Comparison of ENCODE assay signal across 8 cellular contexts in the genomic region with DNA sequence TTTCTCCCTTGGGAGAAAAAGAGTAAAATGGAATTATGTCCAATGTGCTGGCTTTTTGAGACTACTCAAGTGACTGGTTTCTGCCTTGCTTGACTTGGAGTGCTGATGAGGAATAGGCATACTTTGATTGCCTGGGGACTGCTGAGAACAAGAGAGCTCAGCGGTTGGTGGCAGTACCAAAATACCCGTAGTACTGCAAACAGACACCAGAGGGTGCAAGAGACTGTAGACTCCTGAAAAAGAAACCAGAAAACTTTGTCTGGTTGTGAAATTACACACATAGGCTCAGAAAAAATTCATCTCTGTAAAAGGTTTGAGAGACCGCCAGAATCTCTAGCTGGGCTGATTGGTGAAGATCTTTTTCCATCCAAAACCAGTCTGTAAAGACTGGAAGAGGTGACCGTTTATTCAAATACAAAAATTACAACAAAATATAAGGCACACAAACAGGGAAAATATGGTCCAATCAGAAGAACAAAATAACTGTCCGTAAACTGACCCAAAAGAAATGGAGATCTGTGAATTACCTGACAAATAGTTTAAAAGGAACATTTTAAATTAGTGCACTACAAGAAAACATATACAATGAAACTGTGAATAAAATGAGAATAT. TPM values are rescaled to one million over a fixed set of nuclear protein-coding genes. Genes with fewer than 3 reads are reported as not detected.
DNase-seq lines count a peak whose midpoint lies in the region; ATAC-seq and TF ChIP-seq lines count a peak whose summit lies in the region.

No MANE protein-coding gene starts in this region.

- H3K4me3 Mint-ChIP-seq in CD4-positive, alpha-beta memory T cell = no peak overlapping the region

- intact Hi-C loops in CD4-positive, alpha-beta memory T cell (cut with micrococcal nuclease) = loop anchor here (5.0 kb wide), 1 partner anchor 234 kb away; no protein-coding TSS in a partner anchor
- intact Hi-C loops in esophagus muscularis mucosa (cut with DNase I) = no loop called here

- no peak for TF ChIP-seq POLR2A in esophagus muscularis mucosa (IDR thresholded peaks at IDR 0.05; ENCODE audit: low read depth)

- H3K27me3 Mint-ChIP-seq in CD4-positive, alpha-beta memory T cell = peaks cover 0 to 18% of the 10 kb centered on the region in 2 donors

- no peaks in the 10 kb centered on the region for H3K36me3 ChIP-seq in CD4-positive, alpha-beta memory T cell (ENCODE audit: insufficient read depth, low read length)
- H3K36me3 ChIP-seq in esophagus muscularis mucosa = no peaks in the 10 kb centered on the region

- no peaks in the 10 kb centered on the region for H3K4me1 Mint-ChIP-seq in CD4-positive, alpha-beta memory T cell

- no peak overlapping the region for H3K27ac ChIP-seq in CD4-positive, alpha-beta memory T cell (ENCODE audit: low read depth, low read length)
- H3K27ac ChIP-seq in esophagus muscularis mucosa (replicated peaks in 1 of 4) = no peak overlapping the region

- H3K27ac Mint-ChIP-seq in CD4-positive, alpha-beta memory T cell = no peak overlapping the region

- CTCF ChIA-PET in CD4-positive, alpha-beta memory T cell (lab: Charles Lee; ENCODE audit: partially characterized antibody) = no interaction called here

- peaks cover 0 to 27% (median 15%) of the 10 kb centered on the region in 8 donors for H3K9me3 Mint-ChIP-seq in CD4-positive, alpha-beta memory T cell

- H3K9me3 ChIP-seq in CD4-positive, alpha-beta memory T cell (ENCODE audit: control insufficient read depth in 1 of 2, low read length in 2 of 2) = no peaks in the 10 kb centered on the region
- peaks cover 0 to 11% (median 0%) of the 10 kb centered on the region in 4 donors for H3K9me3 ChIP-seq in esophagus muscularis mucosa

- no peak overlapping the region for H3K4me3 ChIP-seq in CD4-positive, alpha-beta memory T cell (ENCODE audit: low read length in 2 of 2)
- H3K4me3 ChIP-seq in esophagus muscularis mucosa = no peak overlapping the region

- WGBS in esophagus muscularis mucosa = 52% methylated on average over 5 of the region's 5 CpGs

- H3K27me3 ChIP-seq in CD4-positive, alpha-beta memory T cell (ENCODE audit: insufficient read depth, low read length) = no peaks in the 10 kb centered on the region
- no peaks in the 10 kb centered on the region for H3K27me3 ChIP-seq in esophagus muscularis mucosa

- no peaks in the 10 kb centered on the region for H3K4me1 ChIP-seq in CD4-positive, alpha-beta memory T cell (ENCODE audit: insufficient read depth, low read length)
- H3K4me1 ChIP-seq in esophagus muscularis mucosa = peaks cover 0 to 13% (median 6%) of the 10 kb centered on the region in 4 donors

- peak; percentile 58 to 79 (median 64) for TF ChIP-seq CTCF in esophagus muscularis mucosa (IDR thresholded peaks at IDR 0.05)

- ATAC-seq in GM18873 (IDR thresholded peaks at IDR 0.05; ENCODE audit: low FRiP score, unreplicated experiment) (peak; percentile 99), HG03064 (IDR thresholded peaks at IDR 0.05; ENCODE audit: low read depth, unreplicated experiment) (peak; percentile 91)

- TF ChIP-seq EP300 in esophagus muscularis mucosa (IDR thresholded peaks at IDR 0.05) = no peak

- peak; percentile 13 to 40 (median 35) for DNase-seq in CD4-positive, alpha-beta memory T cell
- peak; percentile 20 for DNase-seq in NCI-H2196 (lab: John Stamatoyannopoulos, UW; ENCODE audit: unreplicated experiment)
- DNase-seq in activated CD4-positive, alpha-beta T cell treated with anti-CD3 and anti-CD28 coated beads, Interleukin-2, amount 50 U/mL, for 4 hours = peak; percentile 6 to 19
- no peak for DNase-seq in esophagus muscularis mucosa (ENCODE audit: extremely low spot score)
- DNase-seq in non-pigmented ciliary epithelial cell (ENCODE audit: low read depth) = peak; percentile 52
- no peak for DNase-seq in T1000 (lab: John Stamatoyannopoulos, UW)

- no peaks in the 10 kb centered on the region for H3K36me3 Mint-ChIP-seq in CD4-positive, alpha-beta memory T cell

- POLR2A ChIA-PET in CD4-positive, alpha-beta memory T cell (lab: Charles Lee; ENCODE audit: partially characterized antibody) = no interaction called here

RNA-seq across cellular contexts. Expression of a gene that starts 18.5 kb away (rescaled TPM):
- not detected for total RNA-seq in CD4-positive, alpha-beta memory T cell
- not detected for polyA plus RNA-seq in CD4-positive, alpha-beta memory T cell
- 10 to 100 TPM; 19.1 to 24.9 (median 20.5) TPM for total RNA-seq in esophagus muscularis mucosa

Comparison
In these comparisons a context has a peak if more than half of its experiments do, and no peak if none do; other contexts are left out.
1. DNase-seq: peak in CD4-positive, alpha-beta memory T cell (5 of 5), NCI-H2196 (single experiment), activated CD4-positive, alpha-beta T cell treated with anti-CD3 and anti-CD28 coated beads, Interleukin-2, amount 50 U/mL, for 4 hours (2 of 2) and non-pigmented ciliary epithelial cell (single experiment); none in esophagus muscularis mucosa (single experiment) and T1000 (single experiment).
2. RNA of a gene that starts 18.5 kb away (total RNA-seq): 19.1 to 24.9 TPM in esophagus muscularis mucosa; not detected in CD4-positive, alpha-beta memory T cell; every median in the first group is over 10 times any median in the second.